11 cellular contexts compared by ENCODE assay signal in the genomic region with DNA sequence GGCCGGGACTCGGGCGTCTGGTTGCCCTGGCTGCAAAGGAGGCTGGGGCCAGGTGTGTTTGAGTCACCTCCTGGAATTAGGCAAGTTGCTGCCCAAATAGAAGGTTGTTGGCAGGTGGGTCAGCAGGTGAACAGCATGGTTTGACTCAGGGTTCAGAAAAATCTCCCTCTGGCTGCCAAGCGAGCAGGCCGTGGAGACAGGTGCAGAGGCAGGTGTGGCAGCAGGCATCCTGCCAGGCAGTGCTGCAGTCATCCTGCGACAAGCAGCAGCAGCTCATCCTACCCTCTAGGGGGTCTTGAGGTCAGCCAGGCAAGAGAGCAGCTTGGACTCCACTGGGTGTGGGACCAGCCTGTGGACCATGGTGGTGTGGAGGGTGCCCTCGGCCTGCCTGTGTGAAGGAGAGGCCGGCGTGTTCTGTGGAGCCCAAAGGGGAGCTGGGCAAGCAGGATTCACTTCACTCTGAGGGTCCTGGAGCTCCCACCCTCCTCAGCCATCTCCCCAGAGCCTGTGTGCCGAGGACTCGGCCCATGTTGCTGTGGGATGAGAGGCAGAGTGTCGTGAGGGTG. TPM values are rescaled to one million over a fixed set of nuclear protein-coding genes. Genes with fewer than 3 reads are reported as not detected.
DNase-seq lines count a peak whose midpoint lies in the region; ATAC-seq and TF ChIP-seq lines count a peak whose summit lies in the region.
"Had no signal": no experiment of that assay in that cellular context is flagged by ENCODE, and none has a peak within 500 bp of the region (broad histone marks: within the 10 kb centered on the region; RNA-seq: fewer than 3 reads in every experiment).

No MANE protein-coding gene starts in this region.

- no peak for TF ChIP-seq CTCF in adrenal gland (IDR thresholded peaks at IDR 0.05)
- TF ChIP-seq CTCF in osteocyte (IDR thresholded peaks at IDR 0.05): no peak
- TF ChIP-seq CTCF in esophagus squamous epithelium (IDR thresholded peaks at IDR 0.05): peak in 1 of 6 experiments; percentile 24
- TF ChIP-seq CTCF in mesothelial cell of epicardium (IDR thresholded peaks at IDR 0.05; ENCODE audit: unreplicated experiment): no peak

- H3K4me3 Mint-ChIP-seq in osteocyte (ENCODE audit: unreplicated experiment) (no peak overlapping the region), mesothelial cell of epicardium (no peak overlapping the region)
- H3K4me3 Mint-ChIP-seq: activated naive CD8-positive, alpha-beta T cell treated with anti-CD3 and anti-CD28 coated beads, Interleukin-2, amount 50 U/mL, for 24 hours had no signal

- H3K9me3 ChIP-seq in adrenal gland (replicated peaks in 1 of 3) (no peaks in the 10 kb centered on the region), esophagus squamous epithelium (no peaks in the 10 kb centered on the region)

- H3K27ac ChIP-seq in adrenal gland (no peak overlapping the region), esophagus squamous epithelium (peak overlapping the region in 1 of 4 donors; percentile 36)

- intact Hi-C loops in adrenal gland (cut with DNase I) (no loop called here), esophagus squamous epithelium (cut with DNase I) (no loop called here)

- DNase-seq in NCI-H2107 treated with DMSO at 0.1 percent for 48 hours (lab: John Stamatoyannopoulos, UW; ENCODE audit: unreplicated experiment) (peak; percentile 60), NCI-H2107 (lab: John Stamatoyannopoulos, UW) (no peak), NCI-H1417 treated with DMSO at 0.1 percent for 48 hours (lab: John Stamatoyannopoulos, UW) (peak; percentile 13), adrenal gland (peak in 5 of 7 donors; percentile 5 to 43 (median 7)), osteocyte (ENCODE audit: extremely low spot score, unreplicated experiment) (peak; percentile 79), esophagus squamous epithelium (lab: John Stamatoyannopoulos, UW) (no peak), mesothelial cell of epicardium (ENCODE audit: low spot score in 2 of 2, unreplicated experiment in 2 of 2) (no peak)
- DNase-seq: 8988T; activated naive CD8-positive, alpha-beta T cell treated with anti-CD3 and anti-CD28 coated beads, Interleukin-2, amount 50 U/mL, for 24 hours; GDM1 had no signal

- H3K4me1 Mint-ChIP-seq in osteocyte (ENCODE audit: unreplicated experiment): no peaks in the 10 kb centered on the region
- H3K4me1 Mint-ChIP-seq in mesothelial cell of epicardium: no peaks in the 10 kb centered on the region
- H3K4me1 Mint-ChIP-seq: activated naive CD8-positive, alpha-beta T cell treated with anti-CD3 and anti-CD28 coated beads, Interleukin-2, amount 50 U/mL, for 24 hours had no signal

- H3K4me1 ChIP-seq in adrenal gland (replicated peaks in 1 of 2) (no peaks in the 10 kb centered on the region), esophagus squamous epithelium (peaks cover 0 to 21% (median 0%) of the 10 kb centered on the region in 3 donors)

- H3K27me3 ChIP-seq in adrenal gland (no peaks in the 10 kb centered on the region), esophagus squamous epithelium (no peaks in the 10 kb centered on the region)

- 94 to 98% (median 95%) methylated on average over 7 to 12 of the region's 12 CpGs for WGBS in adrenal gland, 4 donors
- 90 to 100% methylated on average over 1 to 6 of the region's 12 CpGs for WGBS in esophagus squamous epithelium, 2 donors

- ATAC-seq in GM19467 (IDR thresholded peaks at IDR 0.05; ENCODE audit: unreplicated experiment): no peak
- ATAC-seq: activated naive CD8-positive, alpha-beta T cell treated with anti-CD3 and anti-CD28 coated beads, Interleukin-2, amount 50 U/mL, for 24 hours had no signal

- TF ChIP-seq POLR2A in adrenal gland (IDR thresholded peaks at IDR 0.05) (no peak), esophagus squamous epithelium (IDR thresholded peaks at IDR 0.05) (no peak)

- H3K36me3 ChIP-seq in adrenal gland (replicated peaks in 1 of 2) (no peaks in the 10 kb centered on the region), esophagus squamous epithelium (peaks cover 0 to 17% (median 0%) of the 10 kb centered on the region in 3 donors)

- no peak overlapping the region for H3K27ac Mint-ChIP-seq in osteocyte (ENCODE audit: unreplicated experiment)
- H3K27ac Mint-ChIP-seq in mesothelial cell of epicardium: no peak overlapping the region
- H3K27ac Mint-ChIP-seq: activated naive CD8-positive, alpha-beta T cell treated with anti-CD3 and anti-CD28 coated beads, Interleukin-2, amount 50 U/mL, for 24 hours had no signal

- H3K36me3 Mint-ChIP-seq in osteocyte (ENCODE audit: unreplicated experiment) (no peaks in the 10 kb centered on the region), mesothelial cell of epicardium (no peaks in the 10 kb centered on the region)

- H3K4me3 ChIP-seq in adrenal gland: no peak overlapping the region
- H3K4me3 ChIP-seq in esophagus squamous epithelium: no peak overlapping the region

- H3K27me3 Mint-ChIP-seq in osteocyte (ENCODE audit: unreplicated experiment) (no peaks in the 10 kb centered on the region), mesothelial cell of epicardium (ENCODE audit: low read depth) (no peaks in the 10 kb centered on the region)
- H3K27me3 Mint-ChIP-seq: activated naive CD8-positive, alpha-beta T cell treated with anti-CD3 and anti-CD28 coated beads, Interleukin-2, amount 50 U/mL, for 24 hours had no signal

- no peaks in the 10 kb centered on the region for H3K9me3 Mint-ChIP-seq in osteocyte (ENCODE audit: unreplicated experiment)
- H3K9me3 Mint-ChIP-seq in mesothelial cell of epicardium: no peaks in the 10 kb centered on the region
- H3K9me3 Mint-ChIP-seq: activated naive CD8-positive, alpha-beta T cell treated with anti-CD3 and anti-CD28 coated beads, Interleukin-2, amount 50 U/mL, for 24 hours had no signal

RNA-seq across cellular contexts. Expression of a gene that starts 8.2 kb away (rescaled TPM):
- total RNA-seq in adrenal gland: 1 to 10 TPM in 1 of 8 donors, under 1 TPM in 6, not detected in 1; 0.28 to 3.0 (median 0.46) TPM
- 1 to 10 TPM in 1 of 3 donors, under 1 TPM in 2; 0.05 to 1.1 (median 0.24) TPM for polyA plus RNA-seq in adrenal gland
- 0.83 and 1.1 TPM in 2 replicates for total RNA-seq in osteocyte
- total RNA-seq in esophagus squamous epithelium: under 1 TPM in 3 of 4 donors, not detected in 1; 0.15 to 0.95 (median 0.18) TPM
- 2.5 to 3.1 TPM (median 2.6 TPM) in 3 replicates for total RNA-seq in mesothelial cell of epicardium

RNA-seq across cellular contexts. Expression of a gene that starts 35.6 kb away (rescaled TPM):
- 10 to 100 TPM; 15.5 to 35.2 (median 21.9) TPM for total RNA-seq in adrenal gland
- polyA plus RNA-seq in adrenal gland: 10 to 100 TPM in 2 of 3 donors, 1 to 10 TPM in 1; 8.2 to 73.9 (median 33.8) TPM
- total RNA-seq in osteocyte: 32.5 and 35.6 TPM in 2 replicates
- 10 to 100 TPM; 39.0 to 74.7 (median 69.9) TPM for total RNA-seq in esophagus squamous epithelium
- total RNA-seq in mesothelial cell of epicardium: 75.9 to 81.9 TPM (median 78.9 TPM) in 3 replicates

Comparison
In these comparisons a context has a peak if more than half of its experiments do, and no peak if none do; other contexts are left out.
1. DNase-seq: peak in NCI-H2107 treated with DMSO at 0.1 percent for 48 hours (single experiment), NCI-H1417 treated with DMSO at 0.1 percent for 48 hours (single experiment), adrenal gland (5 of 7) and osteocyte (single experiment); none in NCI-H2107 (single experiment), esophagus squamous epithelium (single experiment) and mesothelial cell of epicardium (0 of 2).